Comparison of ENCODE assay signal across 1 cellular context in the genomic region with DNA sequence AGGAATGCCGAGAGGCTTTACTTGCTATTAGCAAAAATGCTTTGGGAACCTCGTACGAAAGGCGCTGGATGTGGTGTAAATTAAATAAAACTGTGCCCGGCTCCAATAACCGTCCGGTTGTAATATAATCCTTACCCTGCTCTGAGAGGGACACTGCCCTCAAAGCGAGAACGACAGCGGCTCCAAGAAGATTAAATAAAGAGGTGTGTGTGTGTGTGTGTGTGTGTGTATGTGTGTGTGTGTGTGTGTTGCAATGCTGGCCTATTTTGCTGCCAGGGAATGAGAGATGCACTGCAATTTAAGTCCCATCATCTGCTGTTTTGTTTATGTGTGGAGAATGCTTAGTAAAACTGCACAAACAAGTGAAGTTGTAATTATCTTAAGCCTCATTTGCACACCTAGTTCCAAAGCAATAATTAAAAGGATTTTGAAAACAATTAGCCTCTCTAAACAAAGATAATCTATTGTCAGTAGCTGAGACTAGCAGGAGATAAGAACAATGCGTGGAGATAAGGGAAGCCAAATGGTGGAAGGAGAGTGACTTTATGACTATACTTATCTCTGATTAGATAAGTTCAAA.
TF ChIP-seq lines count a peak whose summit lies in the region.

No MANE protein-coding gene starts in this region.

TF ChIP-seq in HepG2, 621 proteins besides CTCF, POLR2A, EP300 and RAD21 (continued from another document):
- TF ChIP-seq, protein P1, sequence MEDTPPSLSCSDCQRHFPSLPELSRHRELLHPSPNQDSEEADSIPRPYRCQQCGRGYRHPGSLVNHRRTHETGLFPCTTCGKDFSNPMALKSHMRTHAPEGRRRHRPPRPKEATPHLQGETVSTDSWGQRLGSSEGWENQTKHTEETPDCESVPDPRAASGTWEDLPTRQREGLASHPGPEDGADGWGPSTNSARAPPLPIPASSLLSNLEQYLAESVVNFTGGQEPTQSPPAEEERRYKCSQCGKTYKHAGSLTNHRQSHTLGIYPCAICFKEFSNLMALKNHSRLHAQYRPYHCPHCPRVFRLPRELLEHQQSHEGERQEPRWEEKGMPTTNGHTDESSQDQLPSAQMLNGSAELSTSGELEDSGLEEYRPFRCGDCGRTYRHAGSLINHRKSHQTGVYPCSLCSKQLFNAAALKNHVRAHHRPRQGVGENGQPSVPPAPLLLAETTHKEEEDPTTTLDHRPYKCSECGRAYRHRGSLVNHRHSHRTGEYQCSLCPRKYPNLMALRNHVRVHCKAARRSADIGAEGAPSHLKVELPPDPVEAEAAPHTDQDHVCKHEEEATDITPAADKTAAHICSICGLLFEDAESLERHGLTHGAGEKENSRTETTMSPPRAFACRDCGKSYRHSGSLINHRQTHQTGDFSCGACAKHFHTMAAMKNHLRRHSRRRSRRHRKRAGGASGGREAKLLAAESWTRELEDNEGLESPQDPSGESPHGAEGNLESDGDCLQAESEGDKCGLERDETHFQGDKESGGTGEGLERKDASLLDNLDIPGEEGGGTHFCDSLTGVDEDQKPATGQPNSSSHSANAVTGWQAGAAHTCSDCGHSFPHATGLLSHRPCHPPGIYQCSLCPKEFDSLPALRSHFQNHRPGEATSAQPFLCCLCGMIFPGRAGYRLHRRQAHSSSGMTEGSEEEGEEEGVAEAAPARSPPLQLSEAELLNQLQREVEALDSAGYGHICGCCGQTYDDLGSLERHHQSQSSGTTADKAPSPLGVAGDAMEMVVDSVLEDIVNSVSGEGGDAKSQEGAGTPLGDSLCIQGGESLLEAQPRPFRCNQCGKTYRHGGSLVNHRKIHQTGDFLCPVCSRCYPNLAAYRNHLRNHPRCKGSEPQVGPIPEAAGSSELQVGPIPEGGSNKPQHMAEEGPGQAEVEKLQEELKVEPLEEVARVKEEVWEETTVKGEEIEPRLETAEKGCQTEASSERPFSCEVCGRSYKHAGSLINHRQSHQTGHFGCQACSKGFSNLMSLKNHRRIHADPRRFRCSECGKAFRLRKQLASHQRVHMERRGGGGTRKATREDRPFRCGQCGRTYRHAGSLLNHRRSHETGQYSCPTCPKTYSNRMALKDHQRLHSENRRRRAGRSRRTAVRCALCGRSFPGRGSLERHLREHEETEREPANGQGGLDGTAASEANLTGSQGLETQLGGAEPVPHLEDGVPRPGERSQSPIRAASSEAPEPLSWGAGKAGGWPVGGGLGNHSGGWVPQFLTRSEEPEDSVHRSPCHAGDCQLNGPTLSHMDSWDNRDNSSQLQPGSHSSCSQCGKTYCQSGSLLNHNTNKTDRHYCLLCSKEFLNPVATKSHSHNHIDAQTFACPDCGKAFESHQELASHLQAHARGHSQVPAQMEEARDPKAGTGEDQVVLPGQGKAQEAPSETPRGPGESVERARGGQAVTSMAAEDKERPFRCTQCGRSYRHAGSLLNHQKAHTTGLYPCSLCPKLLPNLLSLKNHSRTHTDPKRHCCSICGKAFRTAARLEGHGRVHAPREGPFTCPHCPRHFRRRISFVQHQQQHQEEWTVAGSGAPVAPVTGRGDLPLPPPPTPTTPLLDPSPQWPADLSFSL (CRISPR knock-in tag; IDR thresholded peaks at IDR 0.05): peak; percentile 76
